Comparison of ENCODE assay signal across 11 cellular contexts in genomic region chr12:100995771-100996170, GRCh38.
DNase-seq lines count a peak whose midpoint lies in the region; ATAC-seq and TF ChIP-seq lines count a peak whose summit lies in the region.
"Had no signal": no experiment of that assay in that cellular context is flagged by ENCODE, and none has a peak within 500 bp of the region (broad histone marks: within the 10 kb centered on the region; RNA-seq: fewer than 3 reads in every experiment).

No MANE protein-coding gene starts in this region.

- peak; percentile 74 for DNase-seq in MV-4-11 (lab: John Stamatoyannopoulos, UW)
- DNase-seq in Kasumi-1 (lab: John Stamatoyannopoulos, UW), result no peak
- DNase-seq in stimulated activated CD4-positive, alpha-beta T cell treated with anti-CD3 and anti-CD28 coated beads, Interleukin-2, amount 100 ng/mL, for 48 hours, result no peak
- DNase-seq in medulla oblongata (ENCODE audit: extremely low spot score), result no peak
- no peak for DNase-seq in GM19238 (ENCODE audit: insufficient read length, low spot score)
- DNase-seq: activated CD4-positive, alpha-beta T cell treated with anti-CD3 and anti-CD28 coated beads, Interleukin-2, amount 50 U/mL, for 1 hour; activated naive CD4-positive, alpha-beta T cell treated with anti-CD3 and anti-CD28 coated beads, Interleukin-2, amount 50 U/mL, for 16 hours; NCI-H524 had no signal

- peak; percentile 62 for ATAC-seq in GM18505 (IDR thresholded peaks at IDR 0.05; ENCODE audit: unreplicated experiment)
- peak; percentile 70 for ATAC-seq in GM19468 (IDR thresholded peaks at IDR 0.05; ENCODE audit: extremely low read depth, unreplicated experiment)
- peak; percentile 83 for ATAC-seq in HG02884 (IDR thresholded peaks at IDR 0.05; ENCODE audit: unreplicated experiment)

- TF ChIP-seq POLR2A in GM18505 (IDR thresholded peaks at IDR 0.05; ENCODE audit: borderline replicate concordance, extremely low read depth, insufficient read depth, insufficient read length), result no peak
